Comparison of ENCODE assay signal across 17 cellular contexts in the genomic region with DNA sequence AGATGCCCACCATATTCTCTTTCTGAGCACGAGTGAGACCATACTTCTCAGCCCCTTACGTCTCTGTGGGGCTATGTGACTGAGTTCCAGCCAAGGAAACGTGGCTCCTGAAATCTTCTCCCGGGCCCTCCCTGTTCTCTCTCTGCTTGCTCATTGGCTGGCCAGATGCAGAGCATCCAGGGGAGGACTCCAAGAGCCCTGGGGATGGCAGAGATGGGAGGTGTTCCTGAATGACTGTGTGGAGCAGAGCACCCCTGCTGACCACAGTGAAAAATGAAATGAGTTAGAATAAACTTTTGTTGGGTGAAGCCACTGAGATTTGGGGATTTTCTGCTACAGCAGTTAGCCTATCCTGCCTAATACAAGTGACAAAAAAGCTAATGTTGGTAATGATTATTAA. TPM values are rescaled to one million over a fixed set of nuclear protein-coding genes. Genes with fewer than 3 reads are reported as not detected.
A peak's percentile ranks its signal among the peaks of the same experiment; 100 is the strongest.
DNase-seq lines count a peak whose midpoint lies in the region; ATAC-seq, FAIRE-seq and TF ChIP-seq lines count a peak whose summit lies in the region.
"Had no signal": no experiment of that assay in that cellular context is flagged by ENCODE, and none has a peak within 500 bp of the region (broad histone marks: within the 10 kb centered on the region; RNA-seq: fewer than 3 reads in every experiment).

No MANE protein-coding gene starts in this region.

- no TSS peak for BruUV-seq in HCT116 (replicated peaks; lab: Mats Ljungman, UMichigan)

- no peak overlapping the region for H3K4me3 Mint-ChIP-seq in activated B cell treated with CpG ODN at 0.5 μM for 24 hours
- no peak overlapping the region for H3K4me3 Mint-ChIP-seq in endothelial cell (ENCODE audit: unreplicated experiment)
- H3K4me3 Mint-ChIP-seq: T-helper 1 cell treated with Interleukin-12 subunit alpha and Interleukin-12 subunit beta and Interleukin-4 antibody, amounts not matched to agents 30 μg/mL and 1 μg/mL, for 36 hours had no signal

- peaks cover 5% of the 10 kb centered on the region; the same call in 1 of the 2 replicates for H3K79me2 ChIP-seq in HCT116 (ENCODE audit: insufficient read depth, low read length)
- H3K79me2 ChIP-seq in keratinocyte (ENCODE audit: control insufficient read depth, insufficient read depth, low read length): peaks cover 55% of the 10 kb centered on the region

- H4K20me1 ChIP-seq in HCT116 (ENCODE audit: insufficient read depth) (no peaks in the 10 kb centered on the region), keratinocyte (ENCODE audit: control insufficient read depth, extremely low read depth, insufficient read depth, low read length) (no peaks in the 10 kb centered on the region)

- H3K27ac Mint-ChIP-seq in activated B cell treated with CpG ODN at 0.5 μM for 24 hours (peak overlapping the region; percentile 73), endothelial cell (ENCODE audit: unreplicated experiment) (no peak overlapping the region)
- H3K27ac Mint-ChIP-seq: T-helper 1 cell treated with Interleukin-12 subunit alpha and Interleukin-12 subunit beta and Interleukin-4 antibody, amounts not matched to agents 30 μg/mL and 1 μg/mL, for 36 hours had no signal

- no peaks in the 10 kb centered on the region for H3K27me3 Mint-ChIP-seq in activated B cell treated with CpG ODN at 0.5 μM for 24 hours
- peaks cover 7% of the 10 kb centered on the region for H3K27me3 Mint-ChIP-seq in endothelial cell (ENCODE audit: unreplicated experiment)

- H3K27ac ChIP-seq in HCT116 (ENCODE audit: low read depth, low read length): peak overlapping the region; percentile 89
- H3K27ac ChIP-seq in keratinocyte (ENCODE audit: control insufficient read depth, insufficient read depth, low read length): peak overlapping the region; percentile 48
- H3K27ac ChIP-seq: BLaER1, gastroesophageal sphincter, right atrium auricular region, tibial artery had no signal

- CTCF ChIA-PET in HCT116 (lab: Charles Lee): interaction anchor here (1.0 to 2.8 kb wide), 6 partner anchors 12 to 151 kb away, joined by 3 to 11 read pairs (median 4); partner anchors contain the start of gene KIAA0040
- CTCF ChIA-PET in activated B cell treated with CpG ODN at 0.5 μM for 24 hours (lab: Charles Lee): interaction anchor here (1.0 to 2.5 kb wide), 4 partner anchors 13 to 149 kb away, joined by 3 to 8 read pairs (median 5); no protein-coding TSS in a partner anchor

- DNase-seq in DMS53 (lab: John Stamatoyannopoulos, UW) (peak; percentile 19), DMS53 treated with DMSO at 0.1 percent for 48 hours (lab: John Stamatoyannopoulos, UW; ENCODE audit: unreplicated experiment) (no peak), HCT116 (ENCODE audit: low read depth, low spot score) (no peak), activated B cell treated with CpG ODN at 0.5 μM for 24 hours (no peak), keratinocyte (ENCODE audit: low read depth, low spot score) (no peak), endothelial cell (ENCODE audit: low spot score) (no peak)
- no peak for DNase-seq in stimulated activated CD4-positive, alpha-beta T cell treated with anti-CD3 and anti-CD28 coated beads, Interleukin-15, amount 100 ng/mL, for 24 hours
- DNase-seq: 8988T; activated CD4-positive, CD25-positive, alpha-beta regulatory T cell; activated CD8-positive, alpha-beta memory T cell treated with anti-CD3 and anti-CD28 coated beads, Interleukin-2, amount 50 U/mL, for 4 hours; tibial artery had no signal

- H3K9me3 ChIP-seq in HCT116 (ENCODE audit: control insufficient read depth in 1 of 2, insufficient read depth in 1 of 2, low read depth in 1 of 2, low read length in 2 of 2) (no peaks in the 10 kb centered on the region), keratinocyte (ENCODE audit: control insufficient read depth, low read depth, low read length) (no peaks in the 10 kb centered on the region)
- H3K9me3 ChIP-seq: BLaER1, gastroesophageal sphincter, right atrium auricular region, tibial artery had no signal

- peaks cover 42 to 61% of the 10 kb centered on the region in 2 experiments for H3K4me1 ChIP-seq in HCT116 (ENCODE audit: control insufficient read depth in 1 of 2, insufficient read depth in 2 of 2, low read length in 2 of 2)
- H3K4me1 ChIP-seq in keratinocyte (ENCODE audit: control insufficient read depth, extremely low read depth, insufficient read depth, low read length): peaks cover 28% of the 10 kb centered on the region
- H3K4me1 ChIP-seq: BLaER1, tibial artery had no signal

- H2AFZ ChIP-seq in HCT116 (ENCODE audit: low read depth, low read length, poor library complexity, severe bottlenecking): no peak overlapping the region
- no peak overlapping the region for H2AFZ ChIP-seq in keratinocyte (ENCODE audit: control insufficient read depth, low read length)

- H3K36me3 Mint-ChIP-seq in activated B cell treated with CpG ODN at 0.5 μM for 24 hours (ENCODE audit: low read depth) (peaks cover 97% of the 10 kb centered on the region), endothelial cell (ENCODE audit: low read depth, unreplicated experiment) (peaks cover 5% of the 10 kb centered on the region)

- no peak for FAIRE-seq in keratinocyte (lab: Jason Lieb, UNC)
- FAIRE-seq: colon had no signal

- peaks cover 58% of the 10 kb centered on the region for H3K4me1 Mint-ChIP-seq in activated B cell treated with CpG ODN at 0.5 μM for 24 hours
- H3K4me1 Mint-ChIP-seq in endothelial cell (ENCODE audit: unreplicated experiment): peaks cover 10% of the 10 kb centered on the region

- no peak; a peak in 1 of 6 replicates for TF ChIP-seq CTCF in HCT116 (IDR thresholded peaks at IDR 0.05 in 2 of 3, conservative IDR thresholded peaks at IDR 0.05 in 1 of 3; ENCODE audit: borderline replicate concordance in 1 of 3, insufficient read depth in 1 of 3, low read depth in 2 of 3, low read length in 2 of 3)
- no peak for TF ChIP-seq CTCF in activated B cell treated with CpG ODN at 0.5 μM for 24 hours (IDR thresholded peaks at IDR 0.05)
- no peak for TF ChIP-seq CTCF in keratinocyte (optimal IDR thresholded peaks at IDR 0.05 in 1 of 3, IDR thresholded peaks at IDR 0.05 in 1 of 3, conservative IDR thresholded peaks at IDR 0.05 in 1 of 3; ENCODE audit: extremely low read depth in 1 of 3, insufficient read depth in 2 of 3, low read length in 3 of 3)
- no peak for TF ChIP-seq CTCF in endothelial cell (IDR thresholded peaks at IDR 0.05; ENCODE audit: unreplicated experiment)

- TF ChIP-seq POLR2A in HCT116 (IDR thresholded peaks at IDR 0.05; ENCODE audit: borderline replicate concordance, extremely low read depth, insufficient read depth, insufficient read length): no peak

- no peaks in the 10 kb centered on the region for H3K9me1 ChIP-seq in keratinocyte (ENCODE audit: control insufficient read depth, extremely low read depth, insufficient read depth, low read length)

- RAD21 ChIA-PET in HCT116 (lab: Charles Lee; ENCODE audit: low non-redundant PET in 1 of 2, low total read pairs in 2 of 2, uncharacterized antibody in 2 of 2, unreplicated experiment in 2 of 2): interaction anchor here in 1 of 2 experiments (1.6 kb wide), 1 partner anchor 17 kb away, joined by 3 read pairs; no protein-coding TSS in a partner anchor

- H3K9ac ChIP-seq in HCT116 (ENCODE audit: low read length): peak overlapping the region; percentile 40
- H3K9ac ChIP-seq in keratinocyte (ENCODE audit: control insufficient read depth, extremely low read depth, insufficient read depth, low read length): no peak overlapping the region
- H3K9ac ChIP-seq: BLaER1 had no signal

- ATAC-seq in HCT116: peak; percentile 69
- no peak for ATAC-seq in activated B cell treated with CpG ODN at 0.5 μM for 24 hours (ENCODE audit: low read depth)
- no peak for ATAC-seq in GM21367 (IDR thresholded peaks at IDR 0.05; ENCODE audit: unreplicated experiment)
- ATAC-seq: gastroesophageal sphincter had no signal

- intact Hi-C loops in HCT116 (cut with micrococcal nuclease) (no loop called here), activated B cell treated with CpG ODN at 0.5 μM for 24 hours (cut with micrococcal nuclease) (no loop called here)

- H3K27me3 ChIP-seq in HCT116 (ENCODE audit: insufficient read depth, low read length) (no peaks in the 10 kb centered on the region), keratinocyte (ENCODE audit: control insufficient read depth, extremely low read depth, insufficient read depth, low read length) (no peaks in the 10 kb centered on the region)
- H3K27me3 ChIP-seq: BLaER1, gastroesophageal sphincter, right atrium auricular region, tibial artery had no signal

- peak overlapping the region; percentile 79 for H3K4me2 ChIP-seq in HCT116 (ENCODE audit: low read length)
- H3K4me2 ChIP-seq in keratinocyte (ENCODE audit: control insufficient read depth, extremely low read depth, insufficient read depth, low read depth, low read length): no peak overlapping the region
- H3K4me2 ChIP-seq: BLaER1 had no signal

- H3K4me3 ChIP-seq in HCT116 (replicated peaks in 1 of 2; ENCODE audit: low read depth in 1 of 2, low read length in 2 of 2) (peak overlapping the region in 1 of 2 experiments; percentile 38; a peak in 2 of 4 replicates), keratinocyte (ENCODE audit: control insufficient read depth in 2 of 3, extremely low read depth in 1 of 3, insufficient read depth in 2 of 3, low read depth in 1 of 3, low read length in 3 of 3) (no peak overlapping the region)
- H3K4me3 ChIP-seq: BLaER1, gastroesophageal sphincter, right atrium auricular region, tibial artery had no signal

- H3K9me3 Mint-ChIP-seq in activated B cell treated with CpG ODN at 0.5 μM for 24 hours (no peaks in the 10 kb centered on the region), endothelial cell (ENCODE audit: unreplicated experiment) (no peaks in the 10 kb centered on the region)
- H3K9me3 Mint-ChIP-seq: T-helper 1 cell treated with Interleukin-12 subunit alpha and Interleukin-12 subunit beta and Interleukin-4 antibody, amounts not matched to agents 30 μg/mL and 1 μg/mL, for 36 hours had no signal

- H3K9me2 ChIP-seq in HCT116 (ENCODE audit: insufficient read depth): no peaks in the 10 kb centered on the region

- no peak for TF ChIP-seq RAD21 in HCT116 (IDR thresholded peaks at IDR 0.05; ENCODE audit: low read depth)

- H3K36me3 ChIP-seq in HCT116 (ENCODE audit: control insufficient read depth in 1 of 2, insufficient read depth in 2 of 2, low read length in 2 of 2): peaks cover 5 to 11% of the 10 kb centered on the region in 2 experiments; a peak in 2 of 4 replicates
- H3K36me3 ChIP-seq in keratinocyte (ENCODE audit: control insufficient read depth in 2 of 2, extremely low read depth in 1 of 2, insufficient read depth in 2 of 2, low read length in 2 of 2): peaks cover 24 to 54% of the 10 kb centered on the region in 2 experiments

- dilution Hi-C loops in keratinocyte (cut with MboI; ENCODE audit: extremely low pct_ligation_motif_present, low sequenced_read_pairs): no loop called here

- POLR2A ChIA-PET in HCT116 (lab: Charles Lee): interaction anchor here (0.9 to 2.3 kb wide), 5 partner anchors 10 to 23 kb away, joined by 3 to 9 read pairs (median 4); partner anchors contain the start of gene KIAA0040
- POLR2A ChIA-PET in activated B cell treated with CpG ODN at 0.5 μM for 24 hours (lab: Charles Lee): no interaction called here

RNA-seq across cellular contexts. Expression of gene KIAA0040, which starts 23.8 kb away (rescaled TPM):
- total RNA-seq in HCT116 (2021; ENCODE audit: unreplicated experiment): 32.4 TPM
- polyA plus RNA-seq in HCT116 (2012): 37.3 and 44.7 TPM in 2 replicates
- total RNA-seq in activated B cell treated with CpG ODN at 0.5 μM for 24 hours: 55.5 and 57.2 TPM in 2 replicates
- 40.8 to 70.0 TPM (median 57.9 TPM) in 3 replicates for polyA plus RNA-seq in keratinocyte
- 12.1 TPM for polyA plus RNA-seq in keratinocyte (2011; ENCODE audit: low read depth)
- polyA plus RNA-seq in keratinocyte (2011; cell fraction: cytosol; rRNA removed): 34.3 and 56.5 TPM in 2 replicates
- 46.6 and 47.4 TPM in 2 replicates for polyA plus RNA-seq in keratinocyte (2011; cell fraction: nucleus; rRNA removed)
- 12.5 and 40.7 TPM in 2 replicates for polyA plus RNA-seq in keratinocyte (2012; ENCODE audit: low replicate concordance)
- polyA minus RNA-seq in keratinocyte: 50.7 to 75.0 TPM (median 60.1 TPM) in 3 replicates
- polyA minus RNA-seq in keratinocyte (2011; cell fraction: cytosol; rRNA and poly(A)+ RNA removed): 39.3 TPM
- 24.7 and 42.9 TPM in 2 replicates for polyA minus RNA-seq in keratinocyte (2011; cell fraction: nucleus; rRNA and poly(A)+ RNA removed)
- 4.1 TPM for total RNA-seq in endothelial cell (ENCODE audit: unreplicated experiment)
